Comparison of ENCODE assay signal across 11 cellular contexts in genomic region chr12:15732341-15733061, GRCh38. TPM values are rescaled to one million over a fixed set of nuclear protein-coding genes. Genes with fewer than 3 reads are reported as not detected.
DNase-seq lines count a peak whose midpoint lies in the region; ATAC-seq, FAIRE-seq and TF ChIP-seq lines count a peak whose summit lies in the region.
"Had no signal": no experiment of that assay in that cellular context is flagged by ENCODE, and none has a peak within 500 bp of the region (broad histone marks: within the 10 kb centered on the region; RNA-seq: fewer than 3 reads in every experiment).

No MANE protein-coding gene starts in this region.

- H3K36me3 ChIP-seq in skeletal muscle satellite cell (ENCODE audit: insufficient read depth, low read length) = peaks cover 17% of the 10 kb centered on the region

- POLR2A ChIA-PET in HEK293T (lab: Yijun Ruan, JAX) = no interaction called here

- peaks cover 56% of the 10 kb centered on the region for H3K4me1 ChIP-seq in skeletal muscle satellite cell (ENCODE audit: control insufficient read depth, insufficient read depth, low read length)

- peak overlapping the region; percentile 40 for H3K4me2 ChIP-seq in skeletal muscle satellite cell (ENCODE audit: low read length)

- H3K27me3 ChIP-seq in skeletal muscle satellite cell (ENCODE audit: control insufficient read depth, insufficient read depth, low read length) = no peaks in the 10 kb centered on the region

- peak; percentile 62 for ATAC-seq in GM19328 (IDR thresholded peaks at IDR 0.05; ENCODE audit: unreplicated experiment)
- ATAC-seq in HG03135 (IDR thresholded peaks at IDR 0.05; ENCODE audit: unreplicated experiment) = peak; percentile 60
- no peak for ATAC-seq in activated naive CD8-positive, alpha-beta T cell treated with anti-CD3 and anti-CD28 coated beads, Interleukin-2, amount 50 U/mL, for 24 hours
- ATAC-seq: activated T-cell treated with anti-CD3 and anti-CD28 coated beads, Interleukin-2, amount 50 U/mL, for 72 hours had no signal

- no peaks in the 10 kb centered on the region for H3K9me3 ChIP-seq in skeletal muscle satellite cell (replicated peaks; ENCODE audit: low read length)

- no peaks in the 10 kb centered on the region for H3K36me3 Mint-ChIP-seq in activated naive CD8-positive, alpha-beta T cell treated with anti-CD3 and anti-CD28 coated beads, Interleukin-2, amount 50 U/mL, for 24 hours (ENCODE audit: low read depth)
- no peaks in the 10 kb centered on the region for H3K36me3 Mint-ChIP-seq in CD14-positive monocyte

- no peak overlapping the region for H3K27ac Mint-ChIP-seq in activated naive CD8-positive, alpha-beta T cell treated with anti-CD3 and anti-CD28 coated beads, Interleukin-2, amount 50 U/mL, for 24 hours
- H3K27ac Mint-ChIP-seq in CD14-positive monocyte = no peak overlapping the region
- H3K27ac Mint-ChIP-seq: activated T-cell treated with anti-CD3 and anti-CD28 coated beads, Interleukin-2, amount 50 U/mL, for 72 hours had no signal

- H3K4me1 Mint-ChIP-seq in activated naive CD8-positive, alpha-beta T cell treated with anti-CD3 and anti-CD28 coated beads, Interleukin-2, amount 50 U/mL, for 24 hours = no peaks in the 10 kb centered on the region
- peaks cover 6% of the 10 kb centered on the region for H3K4me1 Mint-ChIP-seq in CD14-positive monocyte

- peak overlapping the region; percentile 11 for H3K4me3 ChIP-seq in coronary artery
- no peak overlapping the region for H3K4me3 ChIP-seq in skeletal muscle satellite cell (ENCODE audit: low read length)

- DNase-seq in coronary artery (ENCODE audit: low spot score) (no peak), HEK293T (ENCODE audit: extremely low spot score) (no peak), CD14-positive monocyte (ENCODE audit: low spot score) (no peak), urothelium cell line (ENCODE audit: low spot score) (no peak)
- DNase-seq in activated naive CD8-positive, alpha-beta T cell treated with anti-CD3 and anti-CD28 coated beads, Interleukin-2, amount 50 U/mL, for 24 hours = no peak
- DNase-seq: activated T-cell treated with anti-CD3 and anti-CD28 coated beads, Interleukin-2, amount 50 U/mL, for 72 hours; GDM1; NCI-H187 had no signal

- TF ChIP-seq CTCF in coronary artery (IDR thresholded peaks at IDR 0.05) (no peak), CD14-positive monocyte (IDR thresholded peaks at IDR 0.05) (no peak)

- H3K27me3 Mint-ChIP-seq in activated naive CD8-positive, alpha-beta T cell treated with anti-CD3 and anti-CD28 coated beads, Interleukin-2, amount 50 U/mL, for 24 hours = peaks cover 4% of the 10 kb centered on the region
- peaks cover 0 to 1% (median 0%) of the 10 kb centered on the region in 3 donors for H3K27me3 Mint-ChIP-seq in CD14-positive monocyte (ENCODE audit: low read depth in 3 of 3)

- H3K9ac ChIP-seq in skeletal muscle satellite cell (ENCODE audit: low read depth, low read length) = peak overlapping the region; percentile 22

- peak overlapping the region in 1 of 2 donors; percentile 3 for H3K27ac ChIP-seq in coronary artery

- H3K9me3 Mint-ChIP-seq in activated naive CD8-positive, alpha-beta T cell treated with anti-CD3 and anti-CD28 coated beads, Interleukin-2, amount 50 U/mL, for 24 hours = no peaks in the 10 kb centered on the region
- H3K9me3 Mint-ChIP-seq in CD14-positive monocyte = peaks cover 0 to 9% (median 5%) of the 10 kb centered on the region in 7 donors
- H3K9me3 Mint-ChIP-seq: activated T-cell treated with anti-CD3 and anti-CD28 coated beads, Interleukin-2, amount 50 U/mL, for 72 hours had no signal

- CTCF ChIA-PET in HEK293T (lab: Yijun Ruan, JAX) = interaction anchor here (0.5 kb wide), 1 partner anchor 306 kb away, joined by 3 read pairs; no protein-coding TSS in a partner anchor

- intact Hi-C loops in CD14-positive monocyte (cut with micrococcal nuclease) = no loop called here

- no peak for FAIRE-seq in urothelium cell line (lab: Jason Lieb, UNC)

- no peak overlapping the region for H3K4me3 Mint-ChIP-seq in activated naive CD8-positive, alpha-beta T cell treated with anti-CD3 and anti-CD28 coated beads, Interleukin-2, amount 50 U/mL, for 24 hours
- no peak overlapping the region for H3K4me3 Mint-ChIP-seq in CD14-positive monocyte
- H3K4me3 Mint-ChIP-seq: activated T-cell treated with anti-CD3 and anti-CD28 coated beads, Interleukin-2, amount 50 U/mL, for 72 hours had no signal

TF ChIP-seq in HEK293T, 16 proteins besides CTCF, POLR2A, EP300 and RAD21:
- TF ChIP-seq PKNOX1 (IDR thresholded peaks at IDR 0.05) (no peak), FOXA1 (IDR thresholded peaks at IDR 0.05) (no peak), BHLHE40 (IDR thresholded peaks at IDR 0.05; ENCODE audit: borderline replicate concordance) (no peak), ARNT (IDR thresholded peaks at IDR 0.05) (no peak), ELF4 (IDR thresholded peaks at IDR 0.05) (no peak)

RNA-seq across cellular contexts. Expression of gene EPS8, which starts 56.7 kb away (rescaled TPM):
- total RNA-seq in skeletal muscle satellite cell (2012; rRNA removed) = 159 and 170 TPM in 2 replicates
- 1 to 10 TPM; 4.3 to 4.8 TPM for polyA plus RNA-seq in CD14-positive monocyte
